ENCODE assay signal across 1 cellular context in the genomic region with DNA sequence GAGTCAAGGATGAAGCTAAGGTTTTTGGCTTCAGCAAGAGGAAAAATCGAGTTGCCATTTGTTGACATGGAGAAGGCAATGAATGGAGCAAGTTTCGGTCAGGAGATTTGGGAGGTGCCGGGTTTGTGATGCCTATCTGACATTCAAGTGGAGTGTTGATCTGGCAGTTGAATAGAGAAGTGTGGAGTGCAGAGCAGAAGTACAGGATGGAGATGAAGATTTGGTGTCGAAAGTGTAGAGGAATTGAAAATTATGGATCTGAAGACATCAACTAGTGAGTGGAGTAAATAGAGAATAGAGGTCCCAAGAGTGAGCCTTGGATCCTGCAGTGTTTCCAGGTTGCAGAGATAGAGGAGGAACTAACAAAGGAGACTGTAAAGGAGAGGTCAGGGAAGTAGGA.
TF ChIP-seq lines count a peak whose summit lies in the region.

No MANE protein-coding gene starts in this region.

TF ChIP-seq in K562, 482 proteins besides CTCF, POLR2A, EP300 and RAD21 (continued from another document):
- TF ChIP-seq, protein P1, sequence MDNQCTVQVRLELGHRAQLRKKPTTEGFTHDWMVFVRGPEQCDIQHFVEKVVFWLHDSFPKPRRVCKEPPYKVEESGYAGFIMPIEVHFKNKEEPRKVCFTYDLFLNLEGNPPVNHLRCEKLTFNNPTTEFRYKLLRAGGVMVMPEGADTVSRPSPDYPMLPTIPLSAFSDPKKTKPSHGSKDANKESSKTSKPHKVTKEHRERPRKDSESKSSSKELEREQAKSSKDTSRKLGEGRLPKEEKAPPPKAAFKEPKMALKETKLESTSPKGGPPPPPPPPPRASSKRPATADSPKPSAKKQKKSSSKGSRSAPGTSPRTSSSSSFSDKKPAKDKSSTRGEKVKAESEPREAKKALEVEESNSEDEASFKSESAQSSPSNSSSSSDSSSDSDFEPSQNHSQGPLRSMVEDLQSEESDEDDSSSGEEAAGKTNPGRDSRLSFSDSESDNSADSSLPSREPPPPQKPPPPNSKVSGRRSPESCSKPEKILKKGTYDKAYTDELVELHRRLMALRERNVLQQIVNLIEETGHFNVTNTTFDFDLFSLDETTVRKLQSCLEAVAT (IDR thresholded peaks at IDR 0.05) = peak in 1 of 2 experiments; percentile 51; a peak in 1 of 4 replicates
- TF ChIP-seq, protein P2, sequence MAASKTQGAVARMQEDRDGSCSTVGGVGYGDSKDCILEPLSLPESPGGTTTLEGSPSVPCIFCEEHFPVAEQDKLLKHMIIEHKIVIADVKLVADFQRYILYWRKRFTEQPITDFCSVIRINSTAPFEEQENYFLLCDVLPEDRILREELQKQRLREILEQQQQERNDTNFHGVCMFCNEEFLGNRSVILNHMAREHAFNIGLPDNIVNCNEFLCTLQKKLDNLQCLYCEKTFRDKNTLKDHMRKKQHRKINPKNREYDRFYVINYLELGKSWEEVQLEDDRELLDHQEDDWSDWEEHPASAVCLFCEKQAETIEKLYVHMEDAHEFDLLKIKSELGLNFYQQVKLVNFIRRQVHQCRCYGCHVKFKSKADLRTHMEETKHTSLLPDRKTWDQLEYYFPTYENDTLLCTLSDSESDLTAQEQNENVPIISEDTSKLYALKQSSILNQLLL (CRISPR knock-in tag; IDR thresholded peaks at IDR 0.05; ENCODE audit: borderline replicate concordance) = no peak
- TF ChIP-seq YBX1 (IDR thresholded peaks at IDR 0.05) = no peak
- no peak for TF ChIP-seq PYGO2 (tag; IDR thresholded peaks at IDR 0.05)
- 0 out of 4 replicates have a peak, but pooled peaks of 1 of the 2 experiments have one; percentile 17 for TF ChIP-seq RCOR1 (IDR thresholded peaks at IDR 0.05; ENCODE audit: borderline replicate concordance in 1 of 2, low read depth in 2 of 2, low read length in 2 of 2)
- TF ChIP-seq KHSRP (IDR thresholded peaks at IDR 0.05) = no peak
- TF ChIP-seq ZNF316 (IDR thresholded peaks at IDR 0.05) = no peak
- no peak for TF ChIP-seq ZKSCAN1 (IDR thresholded peaks at IDR 0.05; ENCODE audit: low read depth, low read length)
